In the genomic region with DNA sequence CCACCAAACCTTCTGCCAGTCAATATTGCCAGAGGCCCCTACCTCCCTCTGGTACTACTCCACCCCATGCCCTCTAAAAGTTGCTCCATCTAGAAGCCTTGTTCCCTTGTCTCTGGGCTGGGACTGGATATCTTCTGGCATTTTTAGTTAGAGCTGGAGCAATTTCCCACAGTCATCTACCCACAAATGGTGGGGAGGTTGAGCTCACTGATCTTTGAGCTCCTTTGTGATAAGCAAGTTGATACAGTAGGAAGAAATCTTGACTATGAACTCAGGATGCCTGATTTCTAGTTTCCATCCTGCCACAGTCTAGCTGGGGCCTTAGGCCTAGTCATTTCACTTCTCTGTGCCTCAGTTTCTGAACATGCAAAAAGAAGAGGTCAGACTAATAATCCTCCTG, we compare ENCODE assay signal across 24 cellular contexts.
"Had no signal": no experiment of that assay in that cellular context is flagged by ENCODE, and none has a peak within 500 bp of the region (broad histone marks: within the 10 kb centered on the region; RNA-seq: fewer than 3 reads in every experiment).

No MANE protein-coding gene starts in this region.

- H3K9me3 ChIP-seq: esophagus muscularis mucosa, gastroesophageal sphincter, left lung, lower lobe of right lung, mucosa of descending colon had no signal

- H3K4me3 Mint-ChIP-seq: mesothelial cell of epicardium had no signal

- H3K4me3 ChIP-seq: coronary artery, dorsolateral prefrontal cortex, esophagus muscularis mucosa, gastroesophageal sphincter, heart right ventricle, left lung, lower lobe of right lung, mucosa of descending colon had no signal

- H3K27ac Mint-ChIP-seq: mesothelial cell of epicardium had no signal

- H3K27ac ChIP-seq: coronary artery, dorsolateral prefrontal cortex, esophagus muscularis mucosa, foreskin keratinocyte, gastroesophageal sphincter, heart right ventricle, left lung, lower lobe of right lung had no signal

- H3K4me1 ChIP-seq: esophagus muscularis mucosa, foreskin keratinocyte, gastroesophageal sphincter, heart right ventricle, left lung, lower lobe of right lung had no signal

- DNase-seq: dermis blood vessel endothelial cell; dorsolateral prefrontal cortex; effector CD4-positive, alpha-beta T cell; effector memory CD4-positive, alpha-beta T cell; foreskin keratinocyte; glutamatergic neuron; head of caudate nucleus; heart right ventricle; hippocampal formation; left cardiac atrium; left lung; left ventricle myocardium superior; lower lobe of right lung; mesenchymal stem cell; mucosa of descending colon had no signal

- H3K36me3 ChIP-seq: esophagus muscularis mucosa, gastroesophageal sphincter, heart right ventricle, left lung, lower lobe of right lung had no signal

- FAIRE-seq: colon, endothelial cell of umbilical vein, frontal cortex, islet of Langerhans, keratinocyte had no signal

- ATAC-seq: foreskin keratinocyte, gastroesophageal sphincter, heart right ventricle, left cardiac atrium, left lung, left ventricle myocardium superior, lower lobe of right lung, mucosa of descending colon had no signal

- H3K27me3 ChIP-seq: dorsolateral prefrontal cortex, esophagus muscularis mucosa, foreskin keratinocyte, gastroesophageal sphincter, heart right ventricle, left lung had no signal
